20 cellular contexts compared by ENCODE assay signal in genomic region chr6:6474170-6474920, GRCh38.
DNase-seq lines count a peak whose midpoint lies in the region; ATAC-seq lines count a peak whose summit lies in the region.
"Had no signal": no experiment of that assay in that cellular context is flagged by ENCODE, and none has a peak within 500 bp of the region (broad histone marks: within the 10 kb centered on the region; RNA-seq: fewer than 3 reads in every experiment).

No MANE protein-coding gene starts in this region.

- POLR2A ChIA-PET in activated CD8-positive, alpha-beta T cell treated with anti-CD3 and anti-CD28 coated beads, Interleukin-2, amount 10 ng/mL, durations not matched to agents 7 days and 5 days (lab: Charles Lee) = no interaction called here

- CTCF ChIA-PET in activated CD8-positive, alpha-beta T cell treated with anti-CD3 and anti-CD28 coated beads, Interleukin-2, amount 10 ng/mL, durations not matched to agents 7 days and 5 days (lab: Charles Lee) = no interaction called here

- peak; percentile 15 for DNase-seq in DMS 273 (lab: John Stamatoyannopoulos, UW; ENCODE audit: unreplicated experiment)
- DNase-seq in DMS 273 treated with DMSO at 0.1 percent for 48 hours (lab: John Stamatoyannopoulos, UW) = no peak
- peak; percentile 48 for DNase-seq in NCI-H128 (lab: John Stamatoyannopoulos, UW; ENCODE audit: unreplicated experiment)
- peak; percentile 97 for DNase-seq in NCI-H748 (lab: John Stamatoyannopoulos, UW; ENCODE audit: unreplicated experiment)
- DNase-seq in islet precursor cell = peak; percentile 54
- no peak for DNase-seq in activated gamma-delta T cell (lab: John Stamatoyannopoulos, UW)
- no peak for DNase-seq in ecto neural progenitor cell (ENCODE audit: low spot score)
- no peak for DNase-seq in activated CD8-positive, alpha-beta T cell treated with anti-CD3 and anti-CD28 coated beads, Interleukin-2, amount 10 ng/mL, durations not matched to agents 7 days and 5 days
- DNase-seq: activated CD4-positive, alpha-beta T cell treated with anti-CD3 and anti-CD28 coated beads for 4 hours; Calu3; effector CD4-positive, alpha-beta T cell; MV-4-11; naive thymus-derived CD8-positive, alpha-beta T cell; stimulated activated CD4-positive, alpha-beta T cell treated with anti-CD3 and anti-CD28 coated beads, Interleukin-15, amount 100 ng/mL, for 24 hours; substantia nigra had no signal

- H3K4me3 Mint-ChIP-seq in activated CD8-positive, alpha-beta T cell treated with anti-CD3 and anti-CD28 coated beads, Interleukin-2, amount 10 ng/mL, durations not matched to agents 7 days and 5 days = no peak overlapping the region
- H3K4me3 Mint-ChIP-seq: activated T-helper 1 cell treated with anti-CD3 and anti-CD28 coated beads, Interleukin-12 subunit alpha, Interleukin-12 subunit beta, Interleukin-2, Interleukin-4 antibody, amounts not matched to agents 30 ng/mL and 10 ng/mL and 1 ng/mL, durations not matched to agents 14 hours and 24 hours and 36 hours; B cell; memory B cell; naive thymus-derived CD8-positive, alpha-beta T cell had no signal

- no peaks in the 10 kb centered on the region for H3K4me1 Mint-ChIP-seq in activated CD8-positive, alpha-beta T cell treated with anti-CD3 and anti-CD28 coated beads, Interleukin-2, amount 10 ng/mL, durations not matched to agents 7 days and 5 days (ENCODE audit: low read depth)
- H3K4me1 Mint-ChIP-seq: B cell; naive thymus-derived CD8-positive, alpha-beta T cell had no signal

- H3K36me3 Mint-ChIP-seq in activated CD8-positive, alpha-beta T cell treated with anti-CD3 and anti-CD28 coated beads, Interleukin-2, amount 10 ng/mL, durations not matched to agents 7 days and 5 days (ENCODE audit: low read depth) = no peaks in the 10 kb centered on the region

- peaks cover 18% of the 10 kb centered on the region for H3K27me3 Mint-ChIP-seq in activated CD8-positive, alpha-beta T cell treated with anti-CD3 and anti-CD28 coated beads, Interleukin-2, amount 10 ng/mL, durations not matched to agents 7 days and 5 days (ENCODE audit: low read depth)
- H3K27me3 Mint-ChIP-seq: memory B cell had no signal

- no peak for ATAC-seq in activated CD8-positive, alpha-beta T cell treated with anti-CD3 and anti-CD28 coated beads, Interleukin-2, amount 10 ng/mL, durations not matched to agents 7 days and 5 days
- ATAC-seq: activated naive CD4-positive, alpha-beta T cell treated with anti-CD3 and anti-CD28 coated beads, Interleukin-2, amount 50 U/mL, for 72 hours; esophagus mucosa; naive thymus-derived CD8-positive, alpha-beta T cell had no signal

- no peak overlapping the region for H3K27ac Mint-ChIP-seq in activated CD8-positive, alpha-beta T cell treated with anti-CD3 and anti-CD28 coated beads, Interleukin-2, amount 10 ng/mL, durations not matched to agents 7 days and 5 days
- H3K27ac Mint-ChIP-seq: activated naive CD4-positive, alpha-beta T cell treated with anti-CD3 and anti-CD28 coated beads, Interleukin-2, amount 50 U/mL, for 72 hours; activated T-helper 1 cell treated with anti-CD3 and anti-CD28 coated beads, Interleukin-12 subunit alpha, Interleukin-12 subunit beta, Interleukin-2, Interleukin-4 antibody, amounts not matched to agents 30 ng/mL and 10 ng/mL and 1 ng/mL, durations not matched to agents 14 hours and 24 hours and 36 hours; B cell; memory B cell; naive thymus-derived CD8-positive, alpha-beta T cell had no signal

- no peaks in the 10 kb centered on the region for H3K9me3 Mint-ChIP-seq in activated CD8-positive, alpha-beta T cell treated with anti-CD3 and anti-CD28 coated beads, Interleukin-2, amount 10 ng/mL, durations not matched to agents 7 days and 5 days (ENCODE audit: insufficient read depth)
- H3K9me3 Mint-ChIP-seq: activated T-helper 1 cell treated with anti-CD3 and anti-CD28 coated beads, Interleukin-12 subunit alpha, Interleukin-12 subunit beta, Interleukin-2, Interleukin-4 antibody, amounts not matched to agents 30 ng/mL and 10 ng/mL and 1 ng/mL, durations not matched to agents 14 hours and 24 hours and 36 hours had no signal

Comparison
In these comparisons a context has a peak if more than half of its experiments do, and no peak if none do; other contexts are left out.
1. DNase-seq: peak in DMS 273 (single experiment), NCI-H128 (single experiment), NCI-H748 (single experiment) and islet precursor cell (single experiment); none in DMS 273 treated with DMSO at 0.1 percent for 48 hours (single experiment), activated gamma-delta T cell (single experiment), ecto neural progenitor cell (single experiment) and activated CD8-positive, alpha-beta T cell treated with anti-CD3 and anti-CD28 coated beads, Interleukin-2, amount 10 ng/mL, durations not matched to agents 7 days and 5 days (single experiment).